ENCODE assay signal across 11 cellular contexts in genomic region chr6:31820051-31820389, GRCh38. TPM values are rescaled to one million over a fixed set of nuclear protein-coding genes. Genes with fewer than 3 reads are reported as not detected.
DNase-seq lines count a peak whose midpoint lies in the region; ATAC-seq, FAIRE-seq and TF ChIP-seq lines count a peak whose summit lies in the region.
"Had no signal": no experiment of that assay in that cellular context is flagged by ENCODE, and none has a peak within 500 bp of the region (broad histone marks: within the 10 kb centered on the region; RNA-seq: fewer than 3 reads in every experiment).

No MANE protein-coding gene starts in this region.

- no peaks in the 10 kb centered on the region for H3K36me3 Mint-ChIP-seq in activated naive CD8-positive, alpha-beta T cell
- H3K36me3 Mint-ChIP-seq in activated naive CD8-positive, alpha-beta T cell treated with anti-CD3 and anti-CD28 coated beads for 36 hours: no peaks in the 10 kb centered on the region
- H3K36me3 Mint-ChIP-seq in astrocyte (ENCODE audit: low read depth, unreplicated experiment): peaks cover 3% of the 10 kb centered on the region

- peak; percentile 6 for ATAC-seq in mucosa of descending colon

- H3K27ac ChIP-seq in astrocyte (ENCODE audit: low read depth, low read length): no peak overlapping the region
- H3K27ac ChIP-seq in tibial nerve: peak overlapping the region in 3 of 4 donors; percentile 15 to 99 (median 77)

- H3K4me2 ChIP-seq in astrocyte (ENCODE audit: low read length): no peak overlapping the region

- no peak overlapping the region for H3K9ac ChIP-seq in astrocyte (ENCODE audit: low read length)

- H3K9me3 Mint-ChIP-seq in activated naive CD8-positive, alpha-beta T cell (ENCODE audit: low read depth): no peaks in the 10 kb centered on the region
- H3K9me3 Mint-ChIP-seq in activated naive CD8-positive, alpha-beta T cell treated with anti-CD3 and anti-CD28 coated beads for 36 hours: no peaks in the 10 kb centered on the region
- H3K9me3 Mint-ChIP-seq in astrocyte (ENCODE audit: unreplicated experiment): peaks cover 2% of the 10 kb centered on the region

- peak overlapping the region; percentile 69 for H3K27ac Mint-ChIP-seq in activated naive CD8-positive, alpha-beta T cell
- no peak overlapping the region for H3K27ac Mint-ChIP-seq in activated naive CD8-positive, alpha-beta T cell treated with anti-CD3 and anti-CD28 coated beads for 36 hours
- no peak overlapping the region for H3K27ac Mint-ChIP-seq in astrocyte (ENCODE audit: unreplicated experiment)

- 87 to 92% methylated on average over 3 of the region's 3 CpGs for WGBS in tibial nerve, 2 donors

- H3K4me3 ChIP-seq in astrocyte (ENCODE audit: insufficient read depth, low read depth, low read length) (no peak overlapping the region), mucosa of descending colon (no peak overlapping the region), tibial nerve (no peak overlapping the region)

- peaks cover 16% of the 10 kb centered on the region for H4K20me1 ChIP-seq in astrocyte (ENCODE audit: insufficient read depth, low read length)

- H3K4me3 Mint-ChIP-seq in activated naive CD8-positive, alpha-beta T cell: peak overlapping the region; percentile 52
- no peak overlapping the region for H3K4me3 Mint-ChIP-seq in activated naive CD8-positive, alpha-beta T cell treated with anti-CD3 and anti-CD28 coated beads for 36 hours
- peak overlapping the region; percentile 31 for H3K4me3 Mint-ChIP-seq in astrocyte (ENCODE audit: unreplicated experiment)

- no peaks in the 10 kb centered on the region for H3K36me3 ChIP-seq in astrocyte (ENCODE audit: insufficient read depth, low read length)
- no peaks in the 10 kb centered on the region for H3K36me3 ChIP-seq in mucosa of descending colon (ENCODE audit: low read depth)
- H3K36me3 ChIP-seq in tibial nerve: no peaks in the 10 kb centered on the region

- H3K4me1 Mint-ChIP-seq in activated naive CD8-positive, alpha-beta T cell (ENCODE audit: low read depth): peaks cover 42% of the 10 kb centered on the region
- peaks cover 32% of the 10 kb centered on the region for H3K4me1 Mint-ChIP-seq in activated naive CD8-positive, alpha-beta T cell treated with anti-CD3 and anti-CD28 coated beads for 36 hours
- H3K4me1 Mint-ChIP-seq in astrocyte (ENCODE audit: low read depth, unreplicated experiment): peaks cover 13% of the 10 kb centered on the region

- H3K27me3 ChIP-seq in astrocyte (ENCODE audit: insufficient read depth, low read length) (no peaks in the 10 kb centered on the region), tibial nerve (no peaks in the 10 kb centered on the region)

- H3K4me1 ChIP-seq in astrocyte (ENCODE audit: insufficient read depth, low read length) (peaks cover 13% of the 10 kb centered on the region), mucosa of descending colon (ENCODE audit: low read depth) (peaks cover 55% of the 10 kb centered on the region), tibial nerve (peaks cover 0 to 68% (median 37%) of the 10 kb centered on the region in 4 donors)

- no peak for TF ChIP-seq EP300 in tibial nerve (IDR thresholded peaks at IDR 0.05)

- TF ChIP-seq POLR2A in tibial nerve (IDR thresholded peaks at IDR 0.05): no peak

- H3K27me3 Mint-ChIP-seq in activated naive CD8-positive, alpha-beta T cell: no peaks in the 10 kb centered on the region
- peaks cover 10% of the 10 kb centered on the region for H3K27me3 Mint-ChIP-seq in activated naive CD8-positive, alpha-beta T cell treated with anti-CD3 and anti-CD28 coated beads for 36 hours
- H3K27me3 Mint-ChIP-seq in astrocyte (ENCODE audit: low read depth, unreplicated experiment): no peaks in the 10 kb centered on the region

- H3K9me3 ChIP-seq in astrocyte (ENCODE audit: insufficient read depth, low read depth, low read length): no peaks in the 10 kb centered on the region
- no peaks in the 10 kb centered on the region for H3K9me3 ChIP-seq in mucosa of descending colon
- no peaks in the 10 kb centered on the region for H3K9me3 ChIP-seq in tibial nerve

- intact Hi-C loops in mucosa of descending colon (cut with DNase I, micrococcal nuclease): no loop called here

- TF ChIP-seq CTCF in astrocyte (IDR thresholded peaks at IDR 0.05; ENCODE audit: insufficient read depth, low read depth, low read length) (no peak), mucosa of descending colon (IDR thresholded peaks at IDR 0.05) (no peak), tibial nerve (IDR thresholded peaks at IDR 0.05) (no peak)

- no peak overlapping the region for H2AFZ ChIP-seq in astrocyte (ENCODE audit: low read depth, low read length)

- DNase-seq in activated naive CD8-positive, alpha-beta T cell treated with anti-CD3 and anti-CD28 coated beads for 36 hours: no peak
- DNase-seq in astrocyte (ENCODE audit: low read depth): no peak
- no peak for DNase-seq in mucosa of descending colon
- DNase-seq in tibial nerve (ENCODE audit: low spot score in 2 of 2): no peak
- DNase-seq in NOMO-1 treated with DMSO at 0.1 percent for 48 hours (lab: John Stamatoyannopoulos, UW; ENCODE audit: unreplicated experiment): no peak
- DNase-seq in NCI-H146 (lab: John Stamatoyannopoulos, UW): no peak
- no peak for DNase-seq in MV-4-11 (lab: John Stamatoyannopoulos, UW)
- DNase-seq: activated naive CD4-positive, alpha-beta T cell treated with Interleukin-2 at 50 U/mL for 16 hours; effector CD8-positive, alpha-beta T cell; NCI-H1092 treated with DMSO at 0.1 percent for 48 hours had no signal

- no peak for FAIRE-seq in astrocyte (lab: Jason Lieb, UNC)

- peaks cover 19% of the 10 kb centered on the region for H3K79me2 ChIP-seq in astrocyte (ENCODE audit: insufficient read depth, low read length)

RNA-seq across cellular contexts. Expression of gene HSPA1A, which starts 4.7 kb away (rescaled TPM):
- total RNA-seq in activated naive CD8-positive, alpha-beta T cell treated with anti-CD3 and anti-CD28 coated beads for 36 hours: 10 to 100 TPM; 24.3 to 24.8 TPM
- total RNA-seq in astrocyte: 52.6 and 52.7 TPM in 2 replicates
- 100 to 1,000 TPM in 2 of 3 donors, 10 to 100 TPM in 1; 73.6 to 274 (median 107) TPM for total RNA-seq in mucosa of descending colon
- total RNA-seq in tibial nerve: 100 to 1,000 TPM; 170 to 304 (median 221) TPM

RNA-seq across cellular contexts. Expression of gene HSPA1L, which starts 4.9 kb away (rescaled TPM):
- total RNA-seq in activated naive CD8-positive, alpha-beta T cell treated with anti-CD3 and anti-CD28 coated beads for 36 hours: 1 to 10 TPM; 1.2 to 1.5 TPM
- total RNA-seq in astrocyte (0.98 and 1.1 TPM in 2 replicates), mucosa of descending colon (1 to 10 TPM; 1.2 to 3.4 (median 1.3) TPM), tibial nerve (1 to 10 TPM in 2 of 4 donors, under 1 TPM in 2; 0.20 to 2.4 (median 1.2) TPM)

RNA-seq across cellular contexts. Expression of gene HSPA1B, which starts 7.5 kb away (rescaled TPM):
- 10 to 100 TPM; 21.6 to 24.3 TPM for total RNA-seq in activated naive CD8-positive, alpha-beta T cell treated with anti-CD3 and anti-CD28 coated beads for 36 hours
- total RNA-seq in astrocyte (64.9 and 77.2 TPM in 2 replicates), mucosa of descending colon (100 to 1,000 TPM; 172 to 254 (median 200) TPM), tibial nerve (100 to 1,000 TPM; 134 to 186 (median 168) TPM)

RNA-seq across cellular contexts. Expression of gene LSM2, which starts 13.3 kb away (rescaled TPM):
- total RNA-seq in activated naive CD8-positive, alpha-beta T cell treated with anti-CD3 and anti-CD28 coated beads for 36 hours: 100 to 1,000 TPM; 145 TPM
- total RNA-seq in astrocyte: 43.8 and 44.0 TPM in 2 replicates
- 10 to 100 TPM; 21.7 to 35.5 (median 33.8) TPM for total RNA-seq in mucosa of descending colon
- 10 to 100 TPM; 23.9 to 31.8 (median 28.4) TPM for total RNA-seq in tibial nerve

RNA-seq across cellular contexts. Expression of gene VARS1, which starts 24.5 kb away (rescaled TPM):
- total RNA-seq in activated naive CD8-positive, alpha-beta T cell treated with anti-CD3 and anti-CD28 coated beads for 36 hours: 100 to 1,000 TPM; 176 to 181 TPM
- total RNA-seq in astrocyte: 94.8 and 96.3 TPM in 2 replicates
- total RNA-seq in mucosa of descending colon: 10 to 100 TPM; 41.7 to 65.8 (median 45.0) TPM
- total RNA-seq in tibial nerve: 10 to 100 TPM; 40.8 to 58.6 (median 50.1) TPM
